ENCODE assay signal across 1 cellular context in the genomic region with DNA sequence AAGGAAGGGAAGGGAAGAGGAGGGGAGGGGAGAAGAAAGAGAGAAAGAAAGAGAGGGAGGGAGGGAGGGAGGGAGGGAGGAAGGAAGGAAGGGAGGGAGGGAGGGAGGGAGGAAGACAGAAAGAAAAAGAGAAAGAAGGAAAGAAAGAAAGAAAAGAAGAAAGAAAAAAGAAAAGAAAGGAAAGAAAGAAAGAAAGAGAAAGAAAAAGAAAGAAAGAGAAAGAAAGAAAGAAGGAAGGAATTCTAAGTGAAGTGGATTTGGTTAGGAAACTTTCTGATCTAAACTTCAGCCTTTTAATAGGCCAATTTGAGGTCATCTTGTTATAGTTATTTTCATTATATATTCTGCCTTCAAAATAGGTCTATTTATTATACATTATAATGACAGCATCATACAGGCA.
TF ChIP-seq lines count a peak whose summit lies in the region.

No MANE protein-coding gene starts in this region.

TF ChIP-seq in HepG2, 621 proteins besides CTCF, POLR2A, EP300 and RAD21:
- TF ChIP-seq TCF7 (IDR thresholded peaks at IDR 0.05; ENCODE audit: low read depth) = no peak
- TF ChIP-seq HNRNPK (IDR thresholded peaks at IDR 0.05; ENCODE audit: low read depth, low read length, poor library complexity, severe bottlenecking) = peak; percentile 28
TF ChIP-seq in HepG2: peak in this region for 1.
